8 cellular contexts compared by ENCODE assay signal in genomic region chr12:95473947-95474817, GRCh38. TPM values are rescaled to one million over a fixed set of nuclear protein-coding genes. Genes with fewer than 3 reads are reported as not detected.
DNase-seq lines count a peak whose midpoint lies in the region; ATAC-seq and TF ChIP-seq lines count a peak whose summit lies in the region.

Gene METAP2 (plus strand): TSS chr12:95474152. CDS start chr12:95474180, 28 bp downstream.

- H3K4me3 ChIP-seq in choroid plexus epithelial cell (ENCODE audit: low read depth, low read length) = peak within 1 kb of the TSS; percentile 93

- H3K27ac Mint-ChIP-seq in activated CD4-positive, alpha-beta T cell treated with anti-CD3 and anti-CD28 coated beads for 36 hours = peak within 1 kb of the TSS; percentile 100

- H3K4me3 Mint-ChIP-seq in activated CD4-positive, alpha-beta T cell treated with anti-CD3 and anti-CD28 coated beads for 36 hours = peak within 1 kb of the TSS; percentile 96

- H3K9me3 Mint-ChIP-seq in activated CD4-positive, alpha-beta T cell treated with anti-CD3 and anti-CD28 coated beads for 36 hours (ENCODE audit: low read depth) = no peaks in the 10 kb centered on the region

- intact Hi-C loops in activated CD4-positive, alpha-beta T cell treated with anti-CD3 and anti-CD28 coated beads for 36 hours (cut with DNase I, micrococcal nuclease) = loop anchor here (1.0 to 10.0 kb wide), 9 partner anchors 74 to 561 kb away; partner anchors contain the start of genes FGD6 (in 2 of the 2), NR2C1 (in 2 of the 2), VEZT (in 2 of the 2) and AMDHD1 (in 1 of the 2)

- POLR2A ChIA-PET in activated CD4-positive, alpha-beta T cell treated with anti-CD3 and anti-CD28 coated beads for 36 hours (lab: Charles Lee) = interaction anchor here (0.6 to 1.8 kb wide), 9 partner anchors 15 to 858 kb away, joined by 3 to 8 read pairs (median 3); partner anchors contain the start of genes FGD6, NR2C1 and VEZT

- no peaks in the 10 kb centered on the region for H3K27me3 Mint-ChIP-seq in activated CD4-positive, alpha-beta T cell treated with anti-CD3 and anti-CD28 coated beads for 36 hours

- peak; percentile 98 for DNase-seq in Ammon's horn (ENCODE audit: low spot score)
- DNase-seq in GM19238 (ENCODE audit: insufficient read length, low spot score) = peak; percentile 89
- peak; percentile 90 to 93 for DNase-seq in NCI-H524 (lab: John Stamatoyannopoulos, UW)
- DNase-seq in activated CD4-positive, alpha-beta T cell treated with anti-CD3 and anti-CD28 coated beads for 36 hours = peak; percentile 97
- DNase-seq in choroid plexus epithelial cell (ENCODE audit: low read depth) = peak; percentile 98
- DNase-seq in kidney glomerular epithelial cell (lab: John Stamatoyannopoulos, UW) = peak; percentile 94
- DNase-seq in stimulated activated CD4-positive, alpha-beta T cell treated with anti-CD3 and anti-CD28 coated beads, Interleukin-1b, Interleukin-23, amount 100 ng/mL, for 1 hour (ENCODE audit: low read depth in 2 of 2) = peak; percentile 74 to 86

- peaks cover 51% of the 10 kb centered on the region for H3K4me1 Mint-ChIP-seq in activated CD4-positive, alpha-beta T cell treated with anti-CD3 and anti-CD28 coated beads for 36 hours

- TF ChIP-seq CTCF in choroid plexus epithelial cell (conservative IDR thresholded peaks at IDR 0.05; ENCODE audit: low read depth, low read length) = no peak

- peaks cover 44% of the 10 kb centered on the region for H3K36me3 Mint-ChIP-seq in activated CD4-positive, alpha-beta T cell treated with anti-CD3 and anti-CD28 coated beads for 36 hours (ENCODE audit: low read depth)

- peak; percentile 98 for ATAC-seq in HG03442 (IDR thresholded peaks at IDR 0.05; ENCODE audit: unreplicated experiment)
- peak; percentile 98 for ATAC-seq in activated CD4-positive, alpha-beta T cell treated with anti-CD3 and anti-CD28 coated beads for 36 hours

- CTCF ChIA-PET in activated CD4-positive, alpha-beta T cell treated with anti-CD3 and anti-CD28 coated beads for 36 hours (lab: Charles Lee) = interaction anchor here (0.6 to 1.7 kb wide), 4 partner anchors 12 to 359 kb away, joined by 3 to 4 read pairs (median 3); no protein-coding TSS in a partner anchor

RNA-seq across cellular contexts. Expression of gene METAP2, which starts in this region (rescaled TPM):
- 100 to 1,000 TPM; 136 to 152 TPM for total RNA-seq in activated CD4-positive, alpha-beta T cell treated with anti-CD3 and anti-CD28 coated beads for 36 hours

Comparison
In these comparisons a context has a peak if more than half of its experiments do, and no peak if none do; other contexts are left out.
1. Peak in every context shown above with its lines: DNase-seq, ATAC-seq and H3K4me3 ChIP-seq.